Comparison of ENCODE assay signal across 40 cellular contexts in the genomic region with DNA sequence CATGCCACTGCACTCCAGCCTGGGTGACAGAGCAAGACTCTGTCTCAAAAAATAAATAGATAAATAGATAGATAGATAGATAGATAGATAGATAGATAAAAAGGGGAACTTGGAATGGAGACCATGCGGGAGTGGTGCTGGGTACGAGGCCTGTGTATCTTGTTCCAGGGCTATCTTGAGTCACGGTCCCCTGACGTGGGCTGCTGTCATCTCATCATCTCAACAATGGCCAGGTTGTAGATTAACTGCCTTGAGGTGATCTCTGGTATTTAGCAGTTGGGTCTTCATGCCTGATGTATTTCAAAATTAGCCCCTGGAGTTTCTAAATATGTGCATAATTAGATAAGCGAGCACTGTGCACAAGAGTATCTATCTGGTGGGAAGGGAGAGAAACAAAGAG.
"Had no signal": no experiment of that assay in that cellular context is flagged by ENCODE, and none has a peak within 500 bp of the region (broad histone marks: within the 10 kb centered on the region; RNA-seq: fewer than 3 reads in every experiment).

No MANE protein-coding gene starts in this region.

- H3K4me3 ChIP-seq: adrenal gland, ascending aorta, body of pancreas, breast epithelium, cardiac muscle cell had no signal

- H3K27ac ChIP-seq: adrenal gland, ascending aorta, body of pancreas, brain microvascular endothelial cell, breast epithelium, cardiac muscle cell had no signal

- H3K4me1 ChIP-seq: adrenal gland, ascending aorta, body of pancreas, breast epithelium had no signal

- ATAC-seq: activated naive CD4-positive, alpha-beta T cell treated with anti-CD3 and anti-CD28 coated beads, Interleukin-2, amount 50 U/mL, for 72 hours; activated naive CD8-positive, alpha-beta T cell treated with anti-CD3 and anti-CD28 coated beads, Interleukin-2, amount 50 U/mL, for 24 hours; activated T-cell treated with anti-CD3 and anti-CD28 coated beads, Interleukin-2, amount 50 U/mL, for 4 hours; activated T-cell treated with anti-CD3 and anti-CD28 coated beads, Interleukin-2, amount 50 U/mL, for 72 hours; activated T-helper 17 cell treated with anti-CD3 and anti-CD28 coated beads, Interleukin-2, amount 50 U/mL, for 72 hours; body of pancreas had no signal

- H3K9me3 Mint-ChIP-seq: activated naive CD4-positive, alpha-beta T cell treated with anti-CD3 and anti-CD28 coated beads for 36 hours; activated naive CD4-positive, alpha-beta T cell treated with anti-CD3 and anti-CD28 coated beads, Interleukin-2, amount 10 ng/mL, durations not matched to agents 7 days and 5 days; activated naive CD4-positive, alpha-beta T cell treated with anti-CD3 and anti-CD28 coated beads, Interleukin-2, amount 50 U/mL, for 24 hours; activated naive CD4-positive, alpha-beta T cell treated with anti-CD3 and anti-CD28 coated beads, Interleukin-2, amount 50 U/mL, for 72 hours; activated naive CD8-positive, alpha-beta T cell treated with anti-CD3 and anti-CD28 coated beads for 36 hours; activated naive CD8-positive, alpha-beta T cell treated with anti-CD3 and anti-CD28 coated beads, Interleukin-2, amount 10 ng/mL, durations not matched to agents 7 days and 5 days; activated naive CD8-positive, alpha-beta T cell treated with anti-CD3 and anti-CD28 coated beads, Interleukin-2, amount 50 U/mL, for 24 hours; activated T-cell treated with anti-CD3 and anti-CD28 coated beads, Interleukin-2, amount 50 U/mL, for 24 hours; activated T-cell treated with anti-CD3 and anti-CD28 coated beads, Interleukin-2, amount 50 U/mL, for 4 hours; activated T-cell treated with anti-CD3 and anti-CD28 coated beads, Interleukin-2, amount 50 U/mL, for 72 hours; activated T-helper 1 cell treated with anti-CD3 and anti-CD28 coated beads, Interleukin-12 subunit alpha, Interleukin-12 subunit beta, Interleukin-2, Interleukin-4 antibody, amounts not matched to agents 30 ng/mL and 10 ng/mL and 1 ng/mL, durations not matched to agents 14 hours and 24 hours and 36 hours; activated T-helper 17 cell treated with anti-CD3 and anti-CD28 coated beads, Interleukin-2, amount 50 U/mL, for 72 hours; activated T-helper 2 cell treated with anti-CD3 and anti-CD28 coated beads, Interferon-gamma antibody, Interleukin-2, Interleukin-4, amounts not matched to agents 10 μg/mL and 5 μg/mL and 100 μg/mL, durations not matched to agents 14 hours and 24 hours and 36 hours; brain; central memory CD8-positive, alpha-beta T cell had no signal

- DNase-seq: activated effector memory CD4-positive, alpha-beta T cell treated with anti-CD3 and anti-CD28 coated beads, Interleukin-2, amount 50 U/mL, for 16 hours; activated effector memory CD4-positive, alpha-beta T cell treated with Interleukin-2 at 50 U/mL for 16 hours; activated gamma-delta T cell; activated gamma-delta T cell treated with Interleukin-2 at 50 U/mL for 16 hours; activated naive CD4-positive, alpha-beta T cell; activated naive CD4-positive, alpha-beta T cell treated with anti-CD3 and anti-CD28 coated beads for 36 hours; activated naive CD4-positive, alpha-beta T cell treated with anti-CD3 and anti-CD28 coated beads, Interleukin-2, amount 10 ng/mL, durations not matched to agents 7 days and 5 days; activated naive CD4-positive, alpha-beta T cell treated with anti-CD3 and anti-CD28 coated beads, Interleukin-2, amount 50 U/mL, for 16 hours; activated naive CD4-positive, alpha-beta T cell treated with Interleukin-2 at 50 U/mL for 16 hours; activated naive CD8-positive, alpha-beta T cell treated with anti-CD3 and anti-CD28 coated beads for 36 hours; activated naive CD8-positive, alpha-beta T cell treated with anti-CD3 and anti-CD28 coated beads, Interleukin-2, amount 10 ng/mL, durations not matched to agents 7 days and 5 days; activated naive CD8-positive, alpha-beta T cell treated with anti-CD3 and anti-CD28 coated beads, Interleukin-2, amount 50 U/mL, for 24 hours; activated T-cell treated with anti-CD3 and anti-CD28 coated beads, Interleukin-2, amount 50 U/mL, for 1 hour; activated T-cell treated with anti-CD3 and anti-CD28 coated beads, Interleukin-2, amount 50 U/mL, for 24 hours; activated T-cell treated with anti-CD3 and anti-CD28 coated beads, Interleukin-2, amount 50 U/mL, for 4 hours; activated T-cell treated with anti-CD3 and anti-CD28 coated beads, Interleukin-2, amount 50 U/mL, for 48 hours; activated T-cell treated with anti-CD3 and anti-CD28 coated beads, Interleukin-2, amount 50 U/mL, for 72 hours; adrenal gland; amniotic stem cell; amygdala; anterior cingulate cortex; aorta; body of pancreas; brain microvascular endothelial cell; caudate nucleus; central memory CD4-positive, alpha-beta T cell; cerebellar nuclear complex had no signal

- FAIRE-seq: astrocyte, bronchial epithelial cell had no signal

- H3K27me3 Mint-ChIP-seq: activated naive CD8-positive, alpha-beta T cell treated with anti-CD3 and anti-CD28 coated beads for 36 hours; brain had no signal

- H3K36me3 ChIP-seq: adrenal gland, ascending aorta, brain microvascular endothelial cell, breast epithelium, cardiac muscle cell had no signal

- H3K27me3 ChIP-seq: adrenal gland, ascending aorta, body of pancreas, brain microvascular endothelial cell, breast epithelium, cardiac muscle cell had no signal

- H3K36me3 Mint-ChIP-seq: activated naive CD4-positive, alpha-beta T cell treated with anti-CD3 and anti-CD28 coated beads, Interleukin-2, amount 10 ng/mL, durations not matched to agents 7 days and 5 days; activated naive CD4-positive, alpha-beta T cell treated with anti-CD3 and anti-CD28 coated beads, Interleukin-2, amount 50 U/mL, for 24 hours; activated naive CD4-positive, alpha-beta T cell treated with anti-CD3 and anti-CD28 coated beads, Interleukin-2, amount 50 U/mL, for 72 hours; activated naive CD8-positive, alpha-beta T cell; activated naive CD8-positive, alpha-beta T cell treated with anti-CD3 and anti-CD28 coated beads for 36 hours; activated naive CD8-positive, alpha-beta T cell treated with anti-CD3 and anti-CD28 coated beads, Interleukin-2, amount 10 ng/mL, durations not matched to agents 7 days and 5 days; brain had no signal

- H3K9me3 ChIP-seq: adrenal gland, ascending aorta, body of pancreas, breast epithelium had no signal

- H3K4me3 Mint-ChIP-seq: activated naive CD4-positive, alpha-beta T cell treated with anti-CD3 and anti-CD28 coated beads for 36 hours; activated naive CD4-positive, alpha-beta T cell treated with anti-CD3 and anti-CD28 coated beads, Interleukin-2, amount 10 ng/mL, durations not matched to agents 7 days and 5 days; activated naive CD4-positive, alpha-beta T cell treated with anti-CD3 and anti-CD28 coated beads, Interleukin-2, amount 50 U/mL, for 24 hours; activated naive CD8-positive, alpha-beta T cell; activated naive CD8-positive, alpha-beta T cell treated with anti-CD3 and anti-CD28 coated beads for 36 hours; activated naive CD8-positive, alpha-beta T cell treated with anti-CD3 and anti-CD28 coated beads, Interleukin-2, amount 10 ng/mL, durations not matched to agents 7 days and 5 days; activated naive CD8-positive, alpha-beta T cell treated with anti-CD3 and anti-CD28 coated beads, Interleukin-2, amount 50 U/mL, for 24 hours; activated T-cell treated with anti-CD3 and anti-CD28 coated beads, Interleukin-2, amount 50 U/mL, for 24 hours; activated T-cell treated with anti-CD3 and anti-CD28 coated beads, Interleukin-2, amount 50 U/mL, for 4 hours; activated T-cell treated with anti-CD3 and anti-CD28 coated beads, Interleukin-2, amount 50 U/mL, for 72 hours; activated T-helper 1 cell treated with anti-CD3 and anti-CD28 coated beads, Interleukin-12 subunit alpha, Interleukin-12 subunit beta, Interleukin-2, Interleukin-4 antibody, amounts not matched to agents 30 ng/mL and 10 ng/mL and 1 ng/mL, durations not matched to agents 14 hours and 24 hours and 36 hours; activated T-helper 17 cell treated with anti-CD3 and anti-CD28 coated beads, Interleukin-2, amount 50 U/mL, for 72 hours; brain; central memory CD8-positive, alpha-beta T cell had no signal

- H3K4me1 Mint-ChIP-seq: activated naive CD4-positive, alpha-beta T cell treated with anti-CD3 and anti-CD28 coated beads, Interleukin-2, amount 50 U/mL, for 24 hours; activated naive CD8-positive, alpha-beta T cell treated with anti-CD3 and anti-CD28 coated beads for 36 hours; activated naive CD8-positive, alpha-beta T cell treated with anti-CD3 and anti-CD28 coated beads, Interleukin-2, amount 50 U/mL, for 24 hours; activated T-helper 17 cell treated with anti-CD3 and anti-CD28 coated beads, Interleukin-2, amount 50 U/mL, for 72 hours; brain; central memory CD8-positive, alpha-beta T cell had no signal

- H3K27ac Mint-ChIP-seq: activated naive CD4-positive, alpha-beta T cell treated with anti-CD3 and anti-CD28 coated beads for 36 hours; activated naive CD4-positive, alpha-beta T cell treated with anti-CD3 and anti-CD28 coated beads, Interleukin-2, amount 10 ng/mL, durations not matched to agents 7 days and 5 days; activated naive CD4-positive, alpha-beta T cell treated with anti-CD3 and anti-CD28 coated beads, Interleukin-2, amount 50 U/mL, for 24 hours; activated naive CD4-positive, alpha-beta T cell treated with anti-CD3 and anti-CD28 coated beads, Interleukin-2, amount 50 U/mL, for 72 hours; activated naive CD8-positive, alpha-beta T cell; activated naive CD8-positive, alpha-beta T cell treated with anti-CD3 and anti-CD28 coated beads for 36 hours; activated naive CD8-positive, alpha-beta T cell treated with anti-CD3 and anti-CD28 coated beads, Interleukin-2, amount 10 ng/mL, durations not matched to agents 7 days and 5 days; activated naive CD8-positive, alpha-beta T cell treated with anti-CD3 and anti-CD28 coated beads, Interleukin-2, amount 50 U/mL, for 24 hours; activated T-cell treated with anti-CD3 and anti-CD28 coated beads, Interleukin-2, amount 50 U/mL, for 24 hours; activated T-cell treated with anti-CD3 and anti-CD28 coated beads, Interleukin-2, amount 50 U/mL, for 72 hours; activated T-helper 1 cell treated with anti-CD3 and anti-CD28 coated beads, Interleukin-12 subunit alpha, Interleukin-12 subunit beta, Interleukin-2, Interleukin-4 antibody, amounts not matched to agents 30 ng/mL and 10 ng/mL and 1 ng/mL, durations not matched to agents 14 hours and 24 hours and 36 hours; activated T-helper 17 cell treated with anti-CD3 and anti-CD28 coated beads, Interleukin-2, amount 50 U/mL, for 72 hours; activated T-helper 2 cell treated with anti-CD3 and anti-CD28 coated beads, Interferon-gamma antibody, Interleukin-2, Interleukin-4, amounts not matched to agents 10 μg/mL and 5 μg/mL and 100 μg/mL, durations not matched to agents 14 hours and 24 hours and 36 hours; brain had no signal
